ENCODE assay signal across 10 cellular contexts in genomic region chr9:7935666-7936065, GRCh38.
DNase-seq lines count a peak whose midpoint lies in the region; ATAC-seq and TF ChIP-seq lines count a peak whose summit lies in the region.
"Had no signal": no experiment of that assay in that cellular context is flagged by ENCODE, and none has a peak within 500 bp of the region (broad histone marks: within the 10 kb centered on the region; RNA-seq: fewer than 3 reads in every experiment).

No MANE protein-coding gene starts in this region.

- peak overlapping the region; percentile 88 for H3K27ac Mint-ChIP-seq in T-helper 1 cell treated with Interleukin-12 subunit alpha and Interleukin-12 subunit beta and Interleukin-4 antibody, amounts not matched to agents 30 μg/mL and 1 μg/mL, for 36 hours
- H3K27ac Mint-ChIP-seq in naive thymus-derived CD8-positive, alpha-beta T cell: peak overlapping the region; percentile 91 to 97 (median 94)
- H3K27ac Mint-ChIP-seq in type B pancreatic cell: no peak overlapping the region

- H3K4me3 Mint-ChIP-seq in T-helper 1 cell treated with Interleukin-12 subunit alpha and Interleukin-12 subunit beta and Interleukin-4 antibody, amounts not matched to agents 30 μg/mL and 1 μg/mL, for 36 hours: peak overlapping the region; percentile 65
- H3K4me3 Mint-ChIP-seq in naive thymus-derived CD8-positive, alpha-beta T cell: peak overlapping the region; percentile 62 to 82 (median 74)
- no peak overlapping the region for H3K4me3 Mint-ChIP-seq in type B pancreatic cell

- H3K27me3 ChIP-seq in osteoblast (ENCODE audit: insufficient read depth, low read length): no peaks in the 10 kb centered on the region

- H3K27me3 Mint-ChIP-seq in T-helper 1 cell treated with Interleukin-12 subunit alpha and Interleukin-12 subunit beta and Interleukin-4 antibody, amounts not matched to agents 30 μg/mL and 1 μg/mL, for 36 hours (ENCODE audit: low read depth): no peaks in the 10 kb centered on the region
- H3K27me3 Mint-ChIP-seq in naive thymus-derived CD8-positive, alpha-beta T cell: no peaks in the 10 kb centered on the region
- no peaks in the 10 kb centered on the region for H3K27me3 Mint-ChIP-seq in type B pancreatic cell

- no peak overlapping the region for H3K4me2 ChIP-seq in osteoblast (ENCODE audit: insufficient read depth, low read length)

- POLR2A ChIA-PET in naive thymus-derived CD8-positive, alpha-beta T cell (lab: Charles Lee): interaction anchor here (0.9 to 1.5 kb wide), 3 partner anchors 33 to 48 kb away, joined by 3 to 6 read pairs (median 3); no protein-coding TSS in a partner anchor

- no peaks in the 10 kb centered on the region for H3K36me3 ChIP-seq in osteoblast (ENCODE audit: insufficient read depth, low read length)

- H3K4me1 Mint-ChIP-seq in T-helper 1 cell treated with Interleukin-12 subunit alpha and Interleukin-12 subunit beta and Interleukin-4 antibody, amounts not matched to agents 30 μg/mL and 1 μg/mL, for 36 hours (ENCODE audit: low read depth): peaks cover 15% of the 10 kb centered on the region
- H3K4me1 Mint-ChIP-seq in naive thymus-derived CD8-positive, alpha-beta T cell: peaks cover 11 to 38% (median 26%) of the 10 kb centered on the region in 4 donors
- H3K4me1 Mint-ChIP-seq in type B pancreatic cell (ENCODE audit: unreplicated experiment): peaks cover 6% of the 10 kb centered on the region

- TF ChIP-seq CTCF in osteoblast (IDR thresholded peaks at IDR 0.05; ENCODE audit: extremely low read depth, low read depth, low read length) (no peak), type B pancreatic cell (conservative IDR thresholded peaks at IDR 0.05) (no peak)

- H3K9me3 ChIP-seq in osteoblast (ENCODE audit: low read depth, low read length): peaks cover 2% of the 10 kb centered on the region

- no peak overlapping the region for H3K27ac ChIP-seq in osteoblast (ENCODE audit: low read depth, low read length)

- H2AFZ ChIP-seq in osteoblast (ENCODE audit: low read length): no peak overlapping the region

- H3K4me3 ChIP-seq in osteoblast (ENCODE audit: insufficient read depth, low read length): no peak overlapping the region
- H3K4me3 ChIP-seq: K562 had no signal

- H3K9me3 Mint-ChIP-seq in T-helper 1 cell treated with Interleukin-12 subunit alpha and Interleukin-12 subunit beta and Interleukin-4 antibody, amounts not matched to agents 30 μg/mL and 1 μg/mL, for 36 hours: peaks cover 26% of the 10 kb centered on the region
- H3K9me3 Mint-ChIP-seq in naive thymus-derived CD8-positive, alpha-beta T cell: peaks cover 0 to 8% (median 3%) of the 10 kb centered on the region in 9 donors
- H3K9me3 Mint-ChIP-seq in type B pancreatic cell: peaks cover 3% of the 10 kb centered on the region

- no peaks in the 10 kb centered on the region for H3K79me2 ChIP-seq in osteoblast (ENCODE audit: insufficient read depth, low read length)

- H3K36me3 Mint-ChIP-seq in T-helper 1 cell treated with Interleukin-12 subunit alpha and Interleukin-12 subunit beta and Interleukin-4 antibody, amounts not matched to agents 30 μg/mL and 1 μg/mL, for 36 hours (ENCODE audit: low read depth): peaks cover 11% of the 10 kb centered on the region
- H3K36me3 Mint-ChIP-seq in naive thymus-derived CD8-positive, alpha-beta T cell: peaks cover 0 to 6% (median 0%) of the 10 kb centered on the region in 3 donors
- H3K36me3 Mint-ChIP-seq in type B pancreatic cell: no peaks in the 10 kb centered on the region

- H4K20me1 ChIP-seq in osteoblast (ENCODE audit: insufficient read depth, low read length): no peaks in the 10 kb centered on the region

- no peaks in the 10 kb centered on the region for H3K4me1 ChIP-seq in osteoblast (ENCODE audit: insufficient read depth, low read length)

- ATAC-seq in GM19023 (IDR thresholded peaks at IDR 0.05; ENCODE audit: unreplicated experiment) (peak; percentile 54), HG02610 (IDR thresholded peaks at IDR 0.05; ENCODE audit: unreplicated experiment) (peak; percentile 79)
- ATAC-seq in naive thymus-derived CD8-positive, alpha-beta T cell: peak; percentile 95 to 98
- ATAC-seq: K562, SK-N-SH treated with all-trans-retinoic acid at 6 μM for 48 hours had no signal

- DNase-seq in naive thymus-derived CD8-positive, alpha-beta T cell: peak in 4 of 10 donors; percentile 23 to 76 (median 64)
- DNase-seq in dedifferentiated amniotic fluid mesenchymal stem cell (ENCODE audit: extremely low spot score) (no peak), NCI-H1105 (lab: John Stamatoyannopoulos, UW) (no peak), osteoblast (ENCODE audit: insufficient read length, low spot score, missing footprints) (no peak), type B pancreatic cell (ENCODE audit: extremely low spot score, unreplicated experiment) (no peak)
